ENCODE assay signal across 30 cellular contexts in genomic region chr5:77627869-77628674, GRCh38. TPM values are rescaled to one million over a fixed set of nuclear protein-coding genes. Genes with fewer than 3 reads are reported as not detected.
DNase-seq lines count a peak whose midpoint lies in the region; ATAC-seq and TF ChIP-seq lines count a peak whose summit lies in the region.
"Had no signal": no experiment of that assay in that cellular context is flagged by ENCODE, and none has a peak within 500 bp of the region (broad histone marks: within the 10 kb centered on the region; RNA-seq: fewer than 3 reads in every experiment).

No MANE protein-coding gene starts in this region.

- peaks cover 23% of the 10 kb centered on the region for H3K4me1 ChIP-seq in GM23338 (ENCODE audit: insufficient read depth)
- peaks cover 31 to 36% (median 32%) of the 10 kb centered on the region in 4 donors for H3K4me1 ChIP-seq in esophagus muscularis mucosa

- H3K36me3 ChIP-seq in GM23338 (ENCODE audit: insufficient read depth) (no peaks in the 10 kb centered on the region), esophagus muscularis mucosa (no peaks in the 10 kb centered on the region), neural cell (ENCODE audit: insufficient read depth, low read length) (no peaks in the 10 kb centered on the region)
- H3K36me3 ChIP-seq: BE2C, cardiac muscle cell had no signal

- H3K36me3 Mint-ChIP-seq in GM23338 (ENCODE audit: low read depth), result no peaks in the 10 kb centered on the region; the same call in 2 of the 3 replicates
- peaks cover 7% of the 10 kb centered on the region for H3K36me3 Mint-ChIP-seq in activated CD4-positive, alpha-beta memory T cell treated with anti-CD3 and anti-CD28 coated beads, Interleukin-2, amount 10 ng/mL, durations not matched to agents 7 days and 5 days (ENCODE audit: low read depth)
- H3K36me3 Mint-ChIP-seq in activated naive CD4-positive, alpha-beta T cell treated with anti-CD3 and anti-CD28 coated beads, Interleukin-2, amount 10 ng/mL, durations not matched to agents 7 days and 5 days, result peaks cover 13% of the 10 kb centered on the region

- peak overlapping the region; percentile 73 for H3K4me3 Mint-ChIP-seq in GM23338
- H3K4me3 Mint-ChIP-seq in activated CD4-positive, alpha-beta memory T cell treated with anti-CD3 and anti-CD28 coated beads, Interleukin-2, amount 10 ng/mL, durations not matched to agents 7 days and 5 days, result no peak overlapping the region
- no peak overlapping the region for H3K4me3 Mint-ChIP-seq in activated naive CD4-positive, alpha-beta T cell treated with anti-CD3 and anti-CD28 coated beads, Interleukin-2, amount 10 ng/mL, durations not matched to agents 7 days and 5 days
- H3K4me3 Mint-ChIP-seq: dendritic cell treated with granulocyte-macrophage colony-stimulating factor and Interleukin-4, amounts not matched to agents 40 ng/mL and 50 ng/mL, for 4 days had no signal

- H3K79me2 ChIP-seq in GM23338 (replicated peaks; ENCODE audit: insufficient read depth) (no peaks in the 10 kb centered on the region), neural cell (replicated peaks; ENCODE audit: insufficient read depth, low read length) (no peaks in the 10 kb centered on the region)

- H4K20me1 ChIP-seq in GM23338 (replicated peaks; ENCODE audit: insufficient read depth) (peaks cover 25% of the 10 kb centered on the region), neural cell (ENCODE audit: insufficient read depth) (no peaks in the 10 kb centered on the region)

- H3K27ac ChIP-seq in GM23338 (ENCODE audit: low read depth), result no peak overlapping the region
- no peak overlapping the region for H3K27ac ChIP-seq in esophagus muscularis mucosa (replicated peaks in 1 of 4)
- H3K27ac ChIP-seq in neural cell (ENCODE audit: low read length), result no peak overlapping the region
- H3K27ac ChIP-seq: cardiac muscle cell, epithelial cell of prostate, SK-N-MC, skin epidermis had no signal

- peak; percentile 11 for DNase-seq in activated CD4-positive, alpha-beta T cell treated with anti-CD3 and anti-CD28 coated beads for 48 hours
- DNase-seq in activated CD4-positive, alpha-beta T cell treated with anti-CD3 and anti-CD28 coated beads, Interleukin-2, amount 50 U/mL, for 48 hours, result no peak
- DNase-seq in GM23338 (ENCODE audit: low spot score) (peak; percentile 78), esophagus muscularis mucosa (ENCODE audit: extremely low spot score) (peak; percentile 79)
- DNase-seq in activated CD4-positive, alpha-beta memory T cell treated with anti-CD3 and anti-CD28 coated beads, Interleukin-2, amount 10 ng/mL, durations not matched to agents 7 days and 5 days, result no peak
- no peak for DNase-seq in activated naive CD4-positive, alpha-beta T cell treated with anti-CD3 and anti-CD28 coated beads, Interleukin-2, amount 10 ng/mL, durations not matched to agents 7 days and 5 days
- DNase-seq: activated B cell treated with CpG ODN at 0.5 μM for 24 hours; activated CD8-positive, alpha-beta memory T cell treated with anti-CD3 and anti-CD28 coated beads, Interleukin-2, amount 10 ng/mL, durations not matched to agents 7 days and 5 days; amygdala; COR-L47; DMS79 treated with DMSO at 0.1 percent for 48 hours; foreskin fibroblast; NCI-H1417; NCI-H2107; NCI-H510A treated with DMSO at 0.1 percent for 48 hours; T-helper 9 cell had no signal

- no peak overlapping the region for H3K27ac Mint-ChIP-seq in GM23338
- H3K27ac Mint-ChIP-seq in activated CD4-positive, alpha-beta memory T cell treated with anti-CD3 and anti-CD28 coated beads, Interleukin-2, amount 10 ng/mL, durations not matched to agents 7 days and 5 days, result no peak overlapping the region
- H3K27ac Mint-ChIP-seq in activated naive CD4-positive, alpha-beta T cell treated with anti-CD3 and anti-CD28 coated beads, Interleukin-2, amount 10 ng/mL, durations not matched to agents 7 days and 5 days, result no peak overlapping the region
- H3K27ac Mint-ChIP-seq: activated CD8-positive, alpha-beta memory T cell treated with anti-CD3 and anti-CD28 coated beads, Interleukin-2, amount 10 ng/mL, durations not matched to agents 7 days and 5 days; dendritic cell treated with granulocyte-macrophage colony-stimulating factor and Interleukin-4, amounts not matched to agents 40 ng/mL and 50 ng/mL, for 4 days had no signal

- ATAC-seq in GM23338, result peak; percentile 29
- ATAC-seq in HG03439 (IDR thresholded peaks at IDR 0.05; ENCODE audit: unreplicated experiment), result no peak
- ATAC-seq: activated CD8-positive, alpha-beta memory T cell treated with anti-CD3 and anti-CD28 coated beads, Interleukin-2, amount 10 ng/mL, durations not matched to agents 7 days and 5 days; HepG2 had no signal

- TF ChIP-seq RAD21 in neural cell (conservative IDR thresholded peaks at IDR 0.05), result no peak

- WGBS in esophagus muscularis mucosa, result 16% methylated on average over 30 of the region's 69 CpGs

- H3K4me2 ChIP-seq in GM23338, result peak overlapping the region; percentile 75
- H3K4me2 ChIP-seq in neural cell (ENCODE audit: low read length), result no peak overlapping the region

- peak overlapping the region; percentile 56; the same call in 1 of the 2 replicates for H2AFZ ChIP-seq in GM23338
- H2AFZ ChIP-seq in neural cell (ENCODE audit: low read depth, low read length), result no peak overlapping the region

- H3K9me3 Mint-ChIP-seq in GM23338, result peaks cover 5% of the 10 kb centered on the region; the same call in 2 of the 3 replicates
- H3K9me3 Mint-ChIP-seq in activated CD4-positive, alpha-beta memory T cell treated with anti-CD3 and anti-CD28 coated beads, Interleukin-2, amount 10 ng/mL, durations not matched to agents 7 days and 5 days, result no peaks in the 10 kb centered on the region
- H3K9me3 Mint-ChIP-seq in activated naive CD4-positive, alpha-beta T cell treated with anti-CD3 and anti-CD28 coated beads, Interleukin-2, amount 10 ng/mL, durations not matched to agents 7 days and 5 days, result peaks cover 2% of the 10 kb centered on the region
- H3K9me3 Mint-ChIP-seq: dendritic cell treated with granulocyte-macrophage colony-stimulating factor and Interleukin-4, amounts not matched to agents 40 ng/mL and 50 ng/mL, for 4 days had no signal

- H3K9ac ChIP-seq in neural cell (ENCODE audit: low read length), result no peak overlapping the region

- H3K27me3 Mint-ChIP-seq in GM23338 (ENCODE audit: insufficient read depth, low read depth, poor library complexity), result peaks cover 85% of the 10 kb centered on the region
- peaks cover 75% of the 10 kb centered on the region for H3K27me3 Mint-ChIP-seq in activated CD4-positive, alpha-beta memory T cell treated with anti-CD3 and anti-CD28 coated beads, Interleukin-2, amount 10 ng/mL, durations not matched to agents 7 days and 5 days
- H3K27me3 Mint-ChIP-seq in activated naive CD4-positive, alpha-beta T cell treated with anti-CD3 and anti-CD28 coated beads, Interleukin-2, amount 10 ng/mL, durations not matched to agents 7 days and 5 days, result peaks cover 75% of the 10 kb centered on the region

- no peak for TF ChIP-seq POLR2A in esophagus muscularis mucosa (IDR thresholded peaks at IDR 0.05; ENCODE audit: low read depth)

- H3F3A ChIP-seq in GM23338 (replicated peaks; ENCODE audit: low read depth), result peaks cover 12% of the 10 kb centered on the region
- no peaks in the 10 kb centered on the region for H3F3A ChIP-seq in neural cell (ENCODE audit: insufficient read depth, low read length, poor library complexity, severe bottlenecking)

- TF ChIP-seq EP300 in esophagus muscularis mucosa (IDR thresholded peaks at IDR 0.05) (no peak), neural cell (conservative IDR thresholded peaks at IDR 0.05; ENCODE audit: poor library complexity, severe bottlenecking) (no peak)

- peaks cover 24% of the 10 kb centered on the region for H3K4me1 Mint-ChIP-seq in GM23338
- peaks cover 24% of the 10 kb centered on the region for H3K4me1 Mint-ChIP-seq in activated CD4-positive, alpha-beta memory T cell treated with anti-CD3 and anti-CD28 coated beads, Interleukin-2, amount 10 ng/mL, durations not matched to agents 7 days and 5 days
- H3K4me1 Mint-ChIP-seq in activated naive CD4-positive, alpha-beta T cell treated with anti-CD3 and anti-CD28 coated beads, Interleukin-2, amount 10 ng/mL, durations not matched to agents 7 days and 5 days, result peaks cover 21% of the 10 kb centered on the region

- no peaks in the 10 kb centered on the region for H3K9me2 ChIP-seq in GM23338 (ENCODE audit: insufficient read depth)
- no peaks in the 10 kb centered on the region for H3K9me2 ChIP-seq in neural cell (ENCODE audit: insufficient read depth, low read length)

- TF ChIP-seq CTCF in GM23338 (conservative IDR thresholded peaks at IDR 0.05; ENCODE audit: low read depth in 2 of 2), result 0 out of 4 replicates have a peak, but pooled peaks of 1 of the 2 experiments have one; percentile 9
- TF ChIP-seq CTCF in esophagus muscularis mucosa (IDR thresholded peaks at IDR 0.05), result no peak
- TF ChIP-seq CTCF in neural cell (IDR thresholded peaks at IDR 0.05; ENCODE audit: poor library complexity, severe bottlenecking), result no peak

- intact Hi-C loops in esophagus muscularis mucosa (cut with DNase I), result no loop called here

- CTCF ChIA-PET in activated CD4-positive, alpha-beta memory T cell treated with anti-CD3 and anti-CD28 coated beads, Interleukin-2, amount 10 ng/mL, durations not matched to agents 7 days and 5 days (lab: Charles Lee), result no interaction called here
- CTCF ChIA-PET in activated naive CD4-positive, alpha-beta T cell treated with anti-CD3 and anti-CD28 coated beads, Interleukin-2, amount 10 ng/mL, durations not matched to agents 7 days and 5 days (lab: Charles Lee), result interaction anchor here (1.0 kb wide), 1 partner anchor 10 kb away, joined by 3 read pairs; no protein-coding TSS in a partner anchor

- no peaks in the 10 kb centered on the region for H3K9me3 ChIP-seq in esophagus muscularis mucosa
- H3K9me3 ChIP-seq in neural cell (ENCODE audit: low read length), result no peaks in the 10 kb centered on the region
- H3K9me3 ChIP-seq: BE2C had no signal

- POLR2A ChIA-PET in activated CD4-positive, alpha-beta memory T cell treated with anti-CD3 and anti-CD28 coated beads, Interleukin-2, amount 10 ng/mL, durations not matched to agents 7 days and 5 days (lab: Charles Lee), result interaction anchor here (0.5 to 3.0 kb wide), 3 partner anchors 10 to 453 kb away, joined by 3 to 11 read pairs (median 3); partner anchors contain the start of gene OTP

- peaks cover 100% of the 10 kb centered on the region for H3K27me3 ChIP-seq in GM23338 (ENCODE audit: insufficient read depth)
- H3K27me3 ChIP-seq in esophagus muscularis mucosa, result peaks cover 14 to 88% (median 59%) of the 10 kb centered on the region in 4 donors
- H3K27me3 ChIP-seq in neural cell (ENCODE audit: insufficient read depth, low read depth, low read length), result peaks cover 100% of the 10 kb centered on the region

- H3K4me3 ChIP-seq in GM23338 (peak overlapping the region; percentile 50), esophagus muscularis mucosa (no peak overlapping the region), neural cell (ENCODE audit: low read length) (no peak overlapping the region)
- H3K4me3 ChIP-seq: cardiac muscle cell, SK-N-MC, skin epidermis had no signal

TF ChIP-seq in neural cell, 6 proteins besides CTCF, POLR2A, EP300 and RAD21 (continues in another document):
- peak; percentile 3 for TF ChIP-seq POLR2AphosphoS5 (IDR thresholded peaks at IDR 0.05)

RNA-seq across cellular contexts. Expression of gene OTP, which starts 10.4 kb away (rescaled TPM):
- not detected in 2 replicates for total RNA-seq in GM23338 (2014; rRNA removed; shearing (Covaris generic))
- not detected in 2 replicates for polyA plus RNA-seq in GM23338 (2016; fragmentation: Nextera tagmentation; extraction: Ambion mirVana)
- not detected for total RNA-seq in esophagus muscularis mucosa
- not detected in 2 replicates for polyA plus RNA-seq in neural cell
- polyA minus RNA-seq in neural cell, result not detected in 2 replicates
- total RNA-seq in activated CD4-positive, alpha-beta memory T cell treated with anti-CD3 and anti-CD28 coated beads, Interleukin-2, amount 10 ng/mL, durations not matched to agents 7 days and 5 days, result not detected
- total RNA-seq: A172, activated B cell treated with CpG ODN at 0.5 μM for 24 hours, cardiac muscle cell, HepG2, M059J, posterior vena cava, RPMI7951, urinary bladder had no signal
- polyA plus RNA-seq: cardiac muscle cell, HepG2, urinary bladder had no signal

Comparison
In these comparisons a context has a peak if more than half of its experiments do, and no peak if none do; other contexts are left out.
1. DNase-seq: peak in activated CD4-positive, alpha-beta T cell treated with anti-CD3 and anti-CD28 coated beads for 48 hours (single experiment), GM23338 (single experiment) and esophagus muscularis mucosa (single experiment); none in activated CD4-positive, alpha-beta T cell treated with anti-CD3 and anti-CD28 coated beads, Interleukin-2, amount 50 U/mL, for 48 hours (0 of 2), activated CD4-positive, alpha-beta memory T cell treated with anti-CD3 and anti-CD28 coated beads, Interleukin-2, amount 10 ng/mL, durations not matched to agents 7 days and 5 days (single experiment) and activated naive CD4-positive, alpha-beta T cell treated with anti-CD3 and anti-CD28 coated beads, Interleukin-2, amount 10 ng/mL, durations not matched to agents 7 days and 5 days (single experiment).